Comparison of ENCODE assay signal across 20 cellular contexts in genomic region chr2:185385157-185385556, GRCh38.
"Had no signal": no experiment of that assay in that cellular context is flagged by ENCODE, and none has a peak within 500 bp of the region (broad histone marks: within the 10 kb centered on the region; RNA-seq: fewer than 3 reads in every experiment).

No MANE protein-coding gene starts in this region.

- H3K4me1 ChIP-seq: spleen had no signal

- H3K36me3 ChIP-seq: gastroesophageal sphincter, sigmoid colon, spleen, thoracic aorta had no signal

- DNase-seq: activated CD4-positive, alpha-beta T cell treated with anti-CD3 and anti-CD28 coated beads for 4 hours; activated CD8-positive, alpha-beta T cell treated with anti-CD3 and anti-CD28 coated beads for 36 hours; activated effector memory CD4-positive, alpha-beta T cell treated with anti-CD3 and anti-CD28 coated beads, Interleukin-2, amount 50 U/mL, for 16 hours; activated T-cell treated with anti-CD3 and anti-CD28 coated beads, Interleukin-2, amount 50 U/mL, for 4 hours; amniotic stem cell; central memory CD4-positive, alpha-beta T cell; cortex of kidney; effector CD4-positive, alpha-beta T cell; nucleus accumbens; sigmoid colon; spleen; T-helper 17 cell had no signal

- H3K36me3 Mint-ChIP-seq: activated naive CD4-positive, alpha-beta T cell treated with anti-CD3 and anti-CD28 coated beads, Interleukin-2, amount 50 U/mL, for 72 hours; brain; natural killer cell treated with Interleukin-12 subunit alpha and Interleukin-12 subunit beta and Interleukin-15 and Interleukin-18, amount 100 ng/mL, for 72 hours; stimulated activated effector memory CD8-positive, alpha-beta T cell treated with anti-CD3 and anti-CD28 coated beads, Interleukin-12 subunit alpha, Interleukin-12 subunit beta, amount 100 ng/mL, for 72 hours; WTC11 had no signal

- H3K27me3 Mint-ChIP-seq: activated CD8-positive, alpha-beta T cell treated with anti-CD3 and anti-CD28 coated beads for 36 hours; brain; natural killer cell treated with Interleukin-12 subunit alpha and Interleukin-12 subunit beta and Interleukin-15 and Interleukin-18, amount 100 ng/mL, for 72 hours; T-helper 17 cell had no signal

- H3K27me3 ChIP-seq: gastroesophageal sphincter, sigmoid colon, spleen had no signal

- H3K9me3 ChIP-seq: gastroesophageal sphincter, sigmoid colon, spleen, thoracic aorta had no signal

- ATAC-seq: activated CD8-positive, alpha-beta T cell treated with anti-CD3 and anti-CD28 coated beads for 36 hours; activated naive CD4-positive, alpha-beta T cell treated with anti-CD3 and anti-CD28 coated beads, Interleukin-2, amount 50 U/mL, for 72 hours; activated T-cell treated with anti-CD3 and anti-CD28 coated beads, Interleukin-2, amount 50 U/mL, for 4 hours; gastroesophageal sphincter; natural killer cell treated with Interleukin-12 subunit alpha and Interleukin-12 subunit beta and Interleukin-15 and Interleukin-18, amount 100 ng/mL, for 72 hours; stimulated activated effector memory CD8-positive, alpha-beta T cell treated with anti-CD3 and anti-CD28 coated beads, Interleukin-12 subunit alpha, Interleukin-12 subunit beta, amount 100 ng/mL, for 72 hours; T-helper 17 cell; WTC11 had no signal

- H3K9me3 Mint-ChIP-seq: brain, WTC11 had no signal

- H3K27ac Mint-ChIP-seq: activated CD8-positive, alpha-beta T cell treated with anti-CD3 and anti-CD28 coated beads for 36 hours; activated naive CD4-positive, alpha-beta T cell treated with anti-CD3 and anti-CD28 coated beads, Interleukin-2, amount 50 U/mL, for 72 hours; brain; natural killer cell treated with Interleukin-12 subunit alpha and Interleukin-12 subunit beta and Interleukin-15 and Interleukin-18, amount 100 ng/mL, for 72 hours; stimulated activated effector memory CD8-positive, alpha-beta T cell treated with anti-CD3 and anti-CD28 coated beads, Interleukin-12 subunit alpha, Interleukin-12 subunit beta, amount 100 ng/mL, for 72 hours; T-helper 17 cell; WTC11 had no signal

- H3K4me3 Mint-ChIP-seq: activated CD8-positive, alpha-beta T cell treated with anti-CD3 and anti-CD28 coated beads for 36 hours; activated T-cell treated with anti-CD3 and anti-CD28 coated beads, Interleukin-2, amount 50 U/mL, for 4 hours; brain; natural killer cell treated with Interleukin-12 subunit alpha and Interleukin-12 subunit beta and Interleukin-15 and Interleukin-18, amount 100 ng/mL, for 72 hours; stimulated activated effector memory CD8-positive, alpha-beta T cell treated with anti-CD3 and anti-CD28 coated beads, Interleukin-12 subunit alpha, Interleukin-12 subunit beta, amount 100 ng/mL, for 72 hours; T-helper 17 cell; WTC11 had no signal

- H3K4me1 Mint-ChIP-seq: brain; stimulated activated effector memory CD8-positive, alpha-beta T cell treated with anti-CD3 and anti-CD28 coated beads, Interleukin-12 subunit alpha, Interleukin-12 subunit beta, amount 100 ng/mL, for 72 hours; T-helper 17 cell had no signal

- FAIRE-seq: keratinocyte had no signal

- H3K4me3 ChIP-seq: gastroesophageal sphincter, sigmoid colon, spleen, thoracic aorta had no signal

- H3K27ac ChIP-seq: gastroesophageal sphincter, sigmoid colon, spleen, thoracic aorta had no signal
